ENCODE assay signal across 17 cellular contexts in genomic region chr2:172455121-172455515, GRCh38. TPM values are rescaled to one million over a fixed set of nuclear protein-coding genes. Genes with fewer than 3 reads are reported as not detected.
A peak's percentile ranks its signal among the peaks of the same experiment; 100 is the strongest.
DNase-seq lines count a peak whose midpoint lies in the region; ATAC-seq and TF ChIP-seq lines count a peak whose summit lies in the region.
"Had no signal": no experiment of that assay in that cellular context is flagged by ENCODE, and none has a peak within 500 bp of the region (broad histone marks: within the 10 kb centered on the region; RNA-seq: fewer than 3 reads in every experiment).

No MANE protein-coding gene starts in this region.

- H3K4me1 ChIP-seq in Peyer's patch = peaks cover 0 to 34% (median under 1%) of the 10 kb centered on the region in 4 donors

- peaks cover 62% of the 10 kb centered on the region for H3K4me1 Mint-ChIP-seq in stimulated activated naive CD8-positive, alpha-beta T cell treated with anti-CD3 and anti-CD28 coated beads, Interleukin-15, Interleukin-2, amounts not matched to agents 100 ng/mL and 50 ng/mL, for 24 hours (ENCODE audit: low read depth)
- H3K4me1 Mint-ChIP-seq in chondrocyte (ENCODE audit: low read depth) = no peaks in the 10 kb centered on the region

- H3K4me3 Mint-ChIP-seq in stimulated activated naive CD8-positive, alpha-beta T cell treated with anti-CD3 and anti-CD28 coated beads, Interleukin-15, Interleukin-2, amounts not matched to agents 100 ng/mL and 50 ng/mL, for 24 hours = no peak overlapping the region
- H3K4me3 Mint-ChIP-seq in chondrocyte (ENCODE audit: unreplicated experiment) = no peak overlapping the region
- H3K4me3 Mint-ChIP-seq: T-helper 1 cell treated with Interleukin-12 subunit alpha and Interleukin-12 subunit beta and Interleukin-4 antibody, amounts not matched to agents 30 μg/mL and 1 μg/mL, for 36 hours had no signal

- H3K36me3 ChIP-seq in Peyer's patch = no peaks in the 10 kb centered on the region

- H3K9me3 ChIP-seq in Peyer's patch = no peaks in the 10 kb centered on the region

- peak overlapping the region in 3 of 4 donors; percentile 5 to 57 (median 46) for H3K27ac ChIP-seq in Peyer's patch

- H3K27me3 ChIP-seq in Peyer's patch = no peaks in the 10 kb centered on the region

- H3K4me3 ChIP-seq in Peyer's patch = no peak overlapping the region

- peak overlapping the region; percentile 17 for H3K27ac Mint-ChIP-seq in stimulated activated naive CD8-positive, alpha-beta T cell treated with anti-CD3 and anti-CD28 coated beads, Interleukin-15, Interleukin-2, amounts not matched to agents 100 ng/mL and 50 ng/mL, for 24 hours
- no peak overlapping the region for H3K27ac Mint-ChIP-seq in chondrocyte (ENCODE audit: unreplicated experiment)

- H3K9me3 Mint-ChIP-seq in stimulated activated naive CD8-positive, alpha-beta T cell treated with anti-CD3 and anti-CD28 coated beads, Interleukin-15, Interleukin-2, amounts not matched to agents 100 ng/mL and 50 ng/mL, for 24 hours = no peaks in the 10 kb centered on the region
- no peaks in the 10 kb centered on the region for H3K9me3 Mint-ChIP-seq in chondrocyte (ENCODE audit: low read depth)
- H3K9me3 Mint-ChIP-seq: T-helper 1 cell treated with Interleukin-12 subunit alpha and Interleukin-12 subunit beta and Interleukin-4 antibody, amounts not matched to agents 30 μg/mL and 1 μg/mL, for 36 hours had no signal

- no peak for ATAC-seq in omental fat pad (ENCODE audit: low FRiP score)

- DNase-seq in activated gamma-delta T cell treated with Interleukin-2 at 50 U/mL for 16 hours (peak; percentile 22), activated gamma-delta T cell (lab: John Stamatoyannopoulos, UW) (no peak), Peyer's patch (no peak), islet precursor cell (peak; percentile 72), chondrocyte (ENCODE audit: low spot score) (no peak), C1 segment of cervical spinal cord (lab: John Stamatoyannopoulos, UW) (no peak), omental fat pad (ENCODE audit: low spot score) (no peak)
- DNase-seq: activated CD4-positive, alpha-beta T cell treated with anti-CD3 and anti-CD28 coated beads, Interleukin-2, amount 50 U/mL, for 1 hour; activated naive CD4-positive, alpha-beta T cell; caudate nucleus; hippocampal formation; Kasumi-1; NCI-H2081 treated with DMSO at 0.1 percent for 48 hours; OCI-M1; posterior cingulate gyrus had no signal

- TF ChIP-seq CTCF in Peyer's patch (IDR thresholded peaks at IDR 0.05) = peak in 1 of 6 experiments; percentile 16
- TF ChIP-seq CTCF in chondrocyte (IDR thresholded peaks at IDR 0.05) = no peak
- no peak for TF ChIP-seq CTCF in omental fat pad (IDR thresholded peaks at IDR 0.05)

- H3K27me3 Mint-ChIP-seq in stimulated activated naive CD8-positive, alpha-beta T cell treated with anti-CD3 and anti-CD28 coated beads, Interleukin-15, Interleukin-2, amounts not matched to agents 100 ng/mL and 50 ng/mL, for 24 hours = no peaks in the 10 kb centered on the region
- no peaks in the 10 kb centered on the region for H3K27me3 Mint-ChIP-seq in chondrocyte (ENCODE audit: low read depth)

- TF ChIP-seq POLR2A in Peyer's patch (IDR thresholded peaks at IDR 0.05) = no peak

- H3K36me3 Mint-ChIP-seq in stimulated activated naive CD8-positive, alpha-beta T cell treated with anti-CD3 and anti-CD28 coated beads, Interleukin-15, Interleukin-2, amounts not matched to agents 100 ng/mL and 50 ng/mL, for 24 hours (ENCODE audit: low read depth) = no peaks in the 10 kb centered on the region
- no peaks in the 10 kb centered on the region for H3K36me3 Mint-ChIP-seq in chondrocyte (ENCODE audit: low read depth)

RNA-seq across cellular contexts. Expression of gene ITGA6, which starts 27.7 kb away (rescaled TPM):
- total RNA-seq in Peyer's patch (100 to 1,000 TPM; 201 to 357 (median 225) TPM), chondrocyte (3.4 to 5.7 TPM (median 5.0 TPM) in 3 replicates), omental fat pad (100 to 1,000 TPM in 1 of 4 donors, 10 to 100 TPM in 3; 42.3 to 254 (median 93.9) TPM)

Comparison
In these comparisons a context has a peak if more than half of its experiments do, and no peak if none do; other contexts are left out.
1. DNase-seq: peak in activated gamma-delta T cell treated with Interleukin-2 at 50 U/mL for 16 hours (single experiment) and islet precursor cell (single experiment); none in activated gamma-delta T cell (single experiment), Peyer's patch (0 of 3), chondrocyte (single experiment), C1 segment of cervical spinal cord (0 of 14) and omental fat pad (single experiment).